19 cellular contexts compared by ENCODE assay signal in genomic region chr21:17540530-17540929, GRCh38. TPM values are rescaled to one million over a fixed set of nuclear protein-coding genes. Genes with fewer than 3 reads are reported as not detected.
"Had no signal": no experiment of that assay in that cellular context is flagged by ENCODE, and none has a peak within 500 bp of the region (broad histone marks: within the 10 kb centered on the region; RNA-seq: fewer than 3 reads in every experiment).

No MANE protein-coding gene starts in this region.

- DNase-seq: activated CD4-positive, alpha-beta memory T cell treated with anti-CD3 and anti-CD28 coated beads, Interleukin-2, amount 10 ng/mL, durations not matched to agents 7 days and 5 days; activated CD4-positive, alpha-beta T cell treated with anti-CD3 and anti-CD28 coated beads for 4 hours; activated naive CD4-positive, alpha-beta T cell; activated naive CD8-positive, alpha-beta T cell treated with anti-CD3 and anti-CD28 coated beads for 36 hours; activated T-cell treated with anti-CD3 and anti-CD28 coated beads, Interleukin-2, amount 50 U/mL, for 1 hour; amygdala; effector CD4-positive, alpha-beta T cell; kidney; nephron progenitor cell; posterior cingulate gyrus; retina; stimulated activated CD4-positive, alpha-beta T cell treated with anti-CD3 and anti-CD28 coated beads, Interleukin-1b, Interleukin-23, amount 100 ng/mL, for 48 hours; stimulated activated naive CD4-positive, alpha-beta T cell treated with Interleukin-2 at 50 U/mL for 16 hours had no signal

- H3K27ac ChIP-seq: coronary artery, tibial nerve, vagina had no signal

- ATAC-seq: activated T-helper 17 cell treated with anti-CD3 and anti-CD28 coated beads, Interleukin-2, amount 50 U/mL, for 72 hours; left lobe of liver had no signal

- H3K4me3 ChIP-seq: coronary artery, tibial nerve, vagina had no signal

RNA-seq across cellular contexts. Expression of gene CXADR, which starts 27.7 kb away (rescaled TPM):
- total RNA-seq: myocyte had no signal
